In genomic region chrX:130902446-130902782, GRCh38 we compare ENCODE assay signal across 8 cellular contexts. TPM values are rescaled to one million over a fixed set of nuclear protein-coding genes. Genes with fewer than 3 reads are reported as not detected.
DNase-seq lines count a peak whose midpoint lies in the region; FAIRE-seq and TF ChIP-seq lines count a peak whose summit lies in the region.

No MANE protein-coding gene starts in this region.

- peaks cover 8% of the 10 kb centered on the region for H3K4me1 Mint-ChIP-seq in activated CD4-positive, alpha-beta T cell treated with anti-CD3 and anti-CD28 coated beads, Interleukin-2, amount 10 ng/mL, durations not matched to agents 24 days and 14 days
- peaks cover 8% of the 10 kb centered on the region for H3K4me1 Mint-ChIP-seq in activated naive CD8-positive, alpha-beta T cell (ENCODE audit: low read depth)

- H3K4me1 ChIP-seq in kidney (ENCODE audit: control insufficient read depth in 1 of 2, insufficient read depth in 1 of 2, low read depth in 1 of 2, low read length in 2 of 2) (no peaks in the 10 kb centered on the region), thymus (ENCODE audit: control insufficient read depth, insufficient read depth, low read length) (no peaks in the 10 kb centered on the region)

- H3K9me3 ChIP-seq in kidney (ENCODE audit: control insufficient read depth in 1 of 2, low read length in 2 of 2) (no peaks in the 10 kb centered on the region), thymus (ENCODE audit: control insufficient read depth) (no peaks in the 10 kb centered on the region)

- H3K36me3 Mint-ChIP-seq in activated CD4-positive, alpha-beta T cell treated with anti-CD3 and anti-CD28 coated beads, Interleukin-2, amount 10 ng/mL, durations not matched to agents 24 days and 14 days (ENCODE audit: low read depth), result peaks cover 12% of the 10 kb centered on the region
- peaks cover 6% of the 10 kb centered on the region for H3K36me3 Mint-ChIP-seq in activated naive CD8-positive, alpha-beta T cell

- H3K27ac ChIP-seq in kidney (ENCODE audit: low read depth in 2 of 2, low read length in 2 of 2), result no peak overlapping the region
- H3K27ac ChIP-seq in thymus (ENCODE audit: low read depth), result no peak overlapping the region

- under 1% methylated on average over 10 of the region's 11 CpGs for WGBS in thymus

- intact Hi-C loops in activated CD4-positive, alpha-beta T cell treated with anti-CD3 and anti-CD28 coated beads, Interleukin-2, amount 10 ng/mL, durations not matched to agents 24 days and 14 days (cut with micrococcal nuclease), result loop anchor here (5.0 kb wide), 2 partner anchors 45 to 500 kb away; partner anchors contain the start of gene RBMX2
- intact Hi-C loops in kidney (cut with DNase I), result no loop called here

- peak overlapping the region in 1 of 2 donors; percentile 22 for H3K9ac ChIP-seq in kidney (ENCODE audit: low read length in 2 of 2)

- no peak for FAIRE-seq in kidney (lab: Jason Lieb, UNC)
- no peak for FAIRE-seq in HTR-8/SVneo (lab: Jason Lieb, UNC)

- H3K4me3 Mint-ChIP-seq in activated CD4-positive, alpha-beta T cell treated with anti-CD3 and anti-CD28 coated beads, Interleukin-2, amount 10 ng/mL, durations not matched to agents 24 days and 14 days, result no peak overlapping the region
- H3K4me3 Mint-ChIP-seq in activated naive CD8-positive, alpha-beta T cell, result no peak overlapping the region

- H3K27me3 ChIP-seq in thymus (ENCODE audit: control insufficient read depth, insufficient read depth), result no peaks in the 10 kb centered on the region

- no peaks in the 10 kb centered on the region for H3K9me3 Mint-ChIP-seq in activated CD4-positive, alpha-beta T cell treated with anti-CD3 and anti-CD28 coated beads, Interleukin-2, amount 10 ng/mL, durations not matched to agents 24 days and 14 days
- H3K9me3 Mint-ChIP-seq in activated naive CD8-positive, alpha-beta T cell (ENCODE audit: low read depth), result no peaks in the 10 kb centered on the region

- H3K4me3 ChIP-seq in kidney (ENCODE audit: low read length in 2 of 2), result peak overlapping the region; percentile 73 to 75
- H3K4me3 ChIP-seq in thymus (ENCODE audit: low read length), result peak overlapping the region; percentile 78

- peaks cover 2% of the 10 kb centered on the region for H3K27me3 Mint-ChIP-seq in activated CD4-positive, alpha-beta T cell treated with anti-CD3 and anti-CD28 coated beads, Interleukin-2, amount 10 ng/mL, durations not matched to agents 24 days and 14 days
- H3K27me3 Mint-ChIP-seq in activated naive CD8-positive, alpha-beta T cell, result no peaks in the 10 kb centered on the region

- peak overlapping the region; percentile 92 for H3K27ac Mint-ChIP-seq in activated CD4-positive, alpha-beta T cell treated with anti-CD3 and anti-CD28 coated beads, Interleukin-2, amount 10 ng/mL, durations not matched to agents 24 days and 14 days
- peak overlapping the region; percentile 72 for H3K27ac Mint-ChIP-seq in activated naive CD8-positive, alpha-beta T cell

- no peak for DNase-seq in activated CD4-positive, alpha-beta T cell treated with anti-CD3 and anti-CD28 coated beads, Interleukin-2, amount 10 ng/mL, durations not matched to agents 24 days and 14 days
- no peak for DNase-seq in activated CD4-positive, alpha-beta T cell treated with anti-CD3 and anti-CD28 coated beads, Interleukin-2, amount 50 U/mL, for 48 hours
- DNase-seq in kidney (no peak), KG1 (lab: John Stamatoyannopoulos, UW) (no peak), globus pallidus (ENCODE audit: low spot score) (no peak), HTR-8/SVneo (ENCODE audit: insufficient read length, low spot score) (no peak)

- no peak for TF ChIP-seq CTCF in kidney (IDR thresholded peaks at IDR 0.05; ENCODE audit: borderline replicate concordance, extremely low read depth, insufficient read depth)

- H3K36me3 ChIP-seq in kidney (ENCODE audit: control insufficient read depth in 1 of 2, insufficient read depth in 2 of 2, low read length in 2 of 2) (no peaks in the 10 kb centered on the region), thymus (ENCODE audit: control insufficient read depth, insufficient read depth) (no peaks in the 10 kb centered on the region)

RNA-seq across cellular contexts. Expression of gene ENOX2, which starts 0.6 kb away (rescaled TPM):
- total RNA-seq in activated CD4-positive, alpha-beta T cell treated with anti-CD3 and anti-CD28 coated beads, Interleukin-2, amount 10 ng/mL, durations not matched to agents 24 days and 14 days, result 13.9 and 17.0 TPM in 2 replicates
- total RNA-seq in kidney, result 22.6 TPM
- polyA plus RNA-seq in kidney (ENCODE audit: insufficient read depth, low read depth, low replicate concordance) (6.6 TPM), thymus (7.8 TPM)
